15 cellular contexts compared by ENCODE assay signal in the genomic region with DNA sequence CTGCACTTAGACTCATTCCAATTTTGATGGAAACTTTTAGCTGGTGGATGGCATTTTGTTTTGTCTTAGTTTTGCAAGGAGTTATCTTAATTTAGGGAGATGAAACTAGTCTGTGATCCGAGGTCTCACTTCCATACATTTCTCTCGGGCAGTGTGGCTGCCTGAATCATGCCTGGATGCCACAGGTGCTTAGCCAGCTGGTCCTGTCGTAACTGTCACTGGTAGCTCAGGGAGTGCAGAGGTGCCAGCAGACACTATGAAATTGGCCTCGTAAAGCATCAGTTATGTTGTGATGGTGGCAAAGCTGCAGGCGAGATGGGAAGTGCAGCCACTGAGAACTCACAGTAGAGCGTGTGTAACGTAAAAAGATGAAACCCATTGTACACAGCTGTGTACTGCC.
"Had no signal": no experiment of that assay in that cellular context is flagged by ENCODE, and none has a peak within 500 bp of the region (broad histone marks: within the 10 kb centered on the region; RNA-seq: fewer than 3 reads in every experiment).

No MANE protein-coding gene starts in this region.

- H3K36me3 Mint-ChIP-seq: naive thymus-derived CD4-positive, alpha-beta T cell had no signal

- ATAC-seq: effector memory CD8-positive, alpha-beta T cell; naive thymus-derived CD4-positive, alpha-beta T cell had no signal

- H3K4me3 ChIP-seq: esophagus squamous epithelium, right atrium auricular region, sigmoid colon, upper lobe of right lung, vagina had no signal

- H3K9me3 ChIP-seq: esophagus squamous epithelium, right atrium auricular region, sigmoid colon, upper lobe of right lung, vagina had no signal

- H3K9me3 Mint-ChIP-seq: dendritic cell treated with granulocyte-macrophage colony-stimulating factor and Interleukin-4, amounts not matched to agents 40 ng/mL and 50 ng/mL, for 4 days; effector memory CD8-positive, alpha-beta T cell; naive thymus-derived CD4-positive, alpha-beta T cell had no signal

- H3K27ac Mint-ChIP-seq: dendritic cell treated with granulocyte-macrophage colony-stimulating factor and Interleukin-4, amounts not matched to agents 40 ng/mL and 50 ng/mL, for 4 days; effector memory CD8-positive, alpha-beta T cell; naive thymus-derived CD4-positive, alpha-beta T cell had no signal

- H3K27ac ChIP-seq: esophagus squamous epithelium, sigmoid colon, upper lobe of right lung, vagina had no signal

- H3K27me3 Mint-ChIP-seq: dendritic cell treated with granulocyte-macrophage colony-stimulating factor and Interleukin-4, amounts not matched to agents 40 ng/mL and 50 ng/mL, for 4 days had no signal

- H3K4me1 Mint-ChIP-seq: naive thymus-derived CD4-positive, alpha-beta T cell had no signal

- H3K36me3 ChIP-seq: right atrium auricular region, sigmoid colon, upper lobe of right lung, vagina had no signal

- H3K4me3 Mint-ChIP-seq: dendritic cell treated with granulocyte-macrophage colony-stimulating factor and Interleukin-4, amounts not matched to agents 40 ng/mL and 50 ng/mL, for 4 days; effector memory CD8-positive, alpha-beta T cell; naive thymus-derived CD4-positive, alpha-beta T cell had no signal

- DNase-seq: effector memory CD8-positive, alpha-beta T cell; esophagus squamous epithelium; foreskin fibroblast; hippocampal formation; left colon; naive thymus-derived CD4-positive, alpha-beta T cell; posterior cingulate gyrus; sigmoid colon; small intestine; stimulated activated CD4-positive, alpha-beta T cell treated with anti-CD3 and anti-CD28 coated beads, Interleukin-12 subunit alpha, Interleukin-12 subunit beta, amount 100 ng/mL, for 4 hours; stimulated activated naive CD4-positive, alpha-beta T cell treated with Interleukin-2 at 50 U/mL for 16 hours; upper lobe of right lung had no signal

- H3K27me3 ChIP-seq: esophagus squamous epithelium, right atrium auricular region, sigmoid colon, upper lobe of right lung, vagina had no signal
